1 cellular context compared by ENCODE assay signal in the genomic region with DNA sequence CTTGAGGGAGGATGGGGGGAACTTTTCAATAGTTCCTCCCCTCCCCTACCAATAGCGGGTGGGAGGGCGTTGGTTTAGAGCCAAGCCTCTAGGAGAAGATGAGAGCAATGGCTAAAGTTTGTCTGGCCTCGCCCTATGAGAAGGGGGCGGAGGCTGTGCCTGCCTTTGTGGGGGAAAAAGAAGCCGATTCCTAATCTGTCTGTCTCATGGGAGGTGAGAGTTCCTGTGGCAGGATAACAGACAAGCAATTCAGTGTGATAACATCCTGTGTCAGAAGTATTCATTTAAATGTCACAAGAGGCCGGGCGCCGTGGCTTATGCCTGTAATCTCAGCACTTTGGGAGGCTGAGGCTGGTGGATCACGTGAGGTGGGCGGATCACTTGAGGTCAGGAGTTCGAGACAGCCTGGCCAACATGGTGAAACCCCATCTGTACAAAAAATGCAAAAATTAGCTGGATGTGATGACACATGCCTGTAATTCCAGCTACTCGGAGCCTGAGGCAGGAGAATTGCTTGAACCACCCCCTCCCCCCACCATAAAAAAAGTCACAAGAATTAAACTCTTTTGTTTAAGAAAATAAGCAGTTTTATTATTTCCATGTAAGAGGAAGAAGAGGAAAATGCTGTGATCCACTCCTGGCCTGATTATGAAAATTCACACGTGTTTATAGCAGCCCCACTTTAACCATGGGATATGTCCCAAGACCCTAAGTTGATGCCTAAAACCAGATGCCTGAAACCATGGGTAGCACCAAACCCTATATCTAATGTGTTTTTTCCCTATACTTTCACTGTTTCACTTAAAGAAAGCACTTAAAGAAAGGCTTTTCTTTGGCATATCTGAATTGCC.
TF ChIP-seq lines count a peak whose summit lies in the region.

No MANE protein-coding gene starts in this region.

TF ChIP-seq in GM23338, 12 proteins besides CTCF, POLR2A, EP300 and RAD21 (continued from another document):
- TF ChIP-seq, protein P1, sequence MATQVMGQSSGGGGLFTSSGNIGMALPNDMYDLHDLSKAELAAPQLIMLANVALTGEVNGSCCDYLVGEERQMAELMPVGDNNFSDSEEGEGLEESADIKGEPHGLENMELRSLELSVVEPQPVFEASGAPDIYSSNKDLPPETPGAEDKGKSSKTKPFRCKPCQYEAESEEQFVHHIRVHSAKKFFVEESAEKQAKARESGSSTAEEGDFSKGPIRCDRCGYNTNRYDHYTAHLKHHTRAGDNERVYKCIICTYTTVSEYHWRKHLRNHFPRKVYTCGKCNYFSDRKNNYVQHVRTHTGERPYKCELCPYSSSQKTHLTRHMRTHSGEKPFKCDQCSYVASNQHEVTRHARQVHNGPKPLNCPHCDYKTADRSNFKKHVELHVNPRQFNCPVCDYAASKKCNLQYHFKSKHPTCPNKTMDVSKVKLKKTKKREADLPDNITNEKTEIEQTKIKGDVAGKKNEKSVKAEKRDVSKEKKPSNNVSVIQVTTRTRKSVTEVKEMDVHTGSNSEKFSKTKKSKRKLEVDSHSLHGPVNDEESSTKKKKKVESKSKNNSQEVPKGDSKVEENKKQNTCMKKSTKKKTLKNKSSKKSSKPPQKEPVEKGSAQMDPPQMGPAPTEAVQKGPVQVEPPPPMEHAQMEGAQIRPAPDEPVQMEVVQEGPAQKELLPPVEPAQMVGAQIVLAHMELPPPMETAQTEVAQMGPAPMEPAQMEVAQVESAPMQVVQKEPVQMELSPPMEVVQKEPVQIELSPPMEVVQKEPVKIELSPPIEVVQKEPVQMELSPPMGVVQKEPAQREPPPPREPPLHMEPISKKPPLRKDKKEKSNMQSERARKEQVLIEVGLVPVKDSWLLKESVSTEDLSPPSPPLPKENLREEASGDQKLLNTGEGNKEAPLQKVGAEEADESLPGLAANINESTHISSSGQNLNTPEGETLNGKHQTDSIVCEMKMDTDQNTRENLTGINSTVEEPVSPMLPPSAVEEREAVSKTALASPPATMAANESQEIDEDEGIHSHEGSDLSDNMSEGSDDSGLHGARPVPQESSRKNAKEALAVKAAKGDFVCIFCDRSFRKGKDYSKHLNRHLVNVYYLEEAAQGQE (IDR thresholded peaks at IDR 0.05; ENCODE audit: unreplicated experiment), result no peak
- no peak for TF ChIP-seq CREB1 (CRISPR knock-in tag; IDR thresholded peaks at IDR 0.05; ENCODE audit: low read depth)
- TF ChIP-seq, protein P2, sequence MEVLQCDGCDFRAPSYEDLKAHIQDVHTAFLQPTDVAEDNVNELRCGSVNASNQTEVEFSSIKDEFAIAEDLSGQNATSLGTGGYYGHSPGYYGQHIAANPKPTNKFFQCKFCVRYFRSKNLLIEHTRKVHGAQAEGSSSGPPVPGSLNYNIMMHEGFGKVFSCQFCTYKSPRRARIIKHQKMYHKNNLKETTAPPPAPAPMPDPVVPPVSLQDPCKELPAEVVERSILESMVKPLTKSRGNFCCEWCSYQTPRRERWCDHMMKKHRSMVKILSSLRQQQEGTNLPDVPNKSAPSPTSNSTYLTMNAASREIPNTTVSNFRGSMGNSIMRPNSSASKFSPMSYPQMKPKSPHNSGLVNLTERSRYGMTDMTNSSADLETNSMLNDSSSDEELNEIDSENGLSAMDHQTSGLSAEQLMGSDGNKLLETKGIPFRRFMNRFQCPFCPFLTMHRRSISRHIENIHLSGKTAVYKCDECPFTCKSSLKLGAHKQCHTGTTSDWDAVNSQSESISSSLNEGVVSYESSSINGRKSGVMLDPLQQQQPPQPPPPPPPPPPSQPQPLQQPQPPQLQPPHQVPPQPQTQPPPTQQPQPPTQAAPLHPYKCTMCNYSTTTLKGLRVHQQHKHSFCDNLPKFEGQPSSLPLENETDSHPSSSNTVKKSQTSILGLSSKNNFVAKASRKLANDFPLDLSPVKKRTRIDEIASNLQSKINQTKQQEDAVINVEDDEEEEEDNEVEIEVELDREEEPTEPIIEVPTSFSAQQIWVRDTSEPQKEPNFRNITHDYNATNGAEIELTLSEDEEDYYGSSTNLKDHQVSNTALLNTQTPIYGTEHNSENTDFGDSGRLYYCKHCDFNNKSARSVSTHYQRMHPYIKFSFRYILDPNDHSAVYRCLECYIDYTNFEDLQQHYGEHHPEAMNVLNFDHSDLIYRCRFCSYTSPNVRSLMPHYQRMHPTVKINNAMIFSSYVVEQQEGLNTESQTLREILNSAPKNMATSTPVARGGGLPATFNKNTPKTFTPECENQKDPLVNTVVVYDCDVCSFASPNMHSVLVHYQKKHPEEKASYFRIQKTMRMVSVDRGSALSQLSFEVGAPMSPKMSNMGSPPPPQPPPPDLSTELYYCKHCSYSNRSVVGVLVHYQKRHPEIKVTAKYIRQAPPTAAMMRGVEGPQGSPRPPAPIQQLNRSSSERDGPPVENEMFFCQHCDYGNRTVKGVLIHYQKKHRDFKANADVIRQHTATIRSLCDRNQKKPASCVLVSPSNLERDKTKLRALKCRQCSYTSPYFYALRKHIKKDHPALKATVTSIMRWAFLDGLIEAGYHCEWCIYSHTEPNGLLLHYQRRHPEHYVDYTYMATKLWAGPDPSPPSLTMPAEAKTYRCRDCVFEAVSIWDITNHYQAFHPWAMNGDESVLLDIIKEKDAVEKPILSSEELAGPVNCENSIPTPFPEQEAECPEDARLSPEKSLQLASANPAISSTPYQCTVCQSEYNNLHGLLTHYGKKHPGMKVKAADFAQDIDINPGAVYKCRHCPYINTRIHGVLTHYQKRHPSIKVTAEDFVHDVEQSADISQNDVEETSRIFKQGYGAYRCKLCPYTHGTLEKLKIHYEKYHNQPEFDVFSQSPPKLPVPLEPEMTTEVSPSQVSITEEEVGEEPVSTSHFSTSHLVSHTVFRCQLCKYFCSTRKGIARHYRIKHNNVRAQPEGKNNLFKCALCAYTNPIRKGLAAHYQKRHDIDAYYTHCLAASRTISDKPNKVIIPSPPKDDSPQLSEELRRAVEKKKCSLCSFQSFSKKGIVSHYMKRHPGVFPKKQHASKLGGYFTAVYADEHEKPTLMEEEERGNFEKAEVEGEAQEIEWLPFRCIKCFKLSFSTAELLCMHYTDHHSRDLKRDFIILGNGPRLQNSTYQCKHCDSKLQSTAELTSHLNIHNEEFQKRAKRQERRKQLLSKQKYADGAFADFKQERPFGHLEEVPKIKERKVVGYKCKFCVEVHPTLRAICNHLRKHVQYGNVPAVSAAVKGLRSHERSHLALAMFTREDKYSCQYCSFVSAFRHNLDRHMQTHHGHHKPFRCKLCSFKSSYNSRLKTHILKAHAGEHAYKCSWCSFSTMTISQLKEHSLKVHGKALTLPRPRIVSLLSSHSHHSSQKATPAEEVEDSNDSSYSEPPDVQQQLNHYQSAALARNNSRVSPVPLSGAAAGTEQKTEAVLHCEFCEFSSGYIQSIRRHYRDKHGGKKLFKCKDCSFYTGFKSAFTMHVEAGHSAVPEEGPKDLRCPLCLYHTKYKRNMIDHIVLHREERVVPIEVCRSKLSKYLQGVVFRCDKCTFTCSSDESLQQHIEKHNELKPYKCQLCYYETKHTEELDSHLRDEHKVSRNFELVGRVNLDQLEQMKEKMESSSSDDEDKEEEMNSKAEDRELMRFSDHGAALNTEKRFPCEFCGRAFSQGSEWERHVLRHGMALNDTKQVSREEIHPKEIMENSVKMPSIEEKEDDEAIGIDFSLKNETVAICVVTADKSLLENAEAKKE (CRISPR knock-in tag; IDR thresholded peaks at IDR 0.05), result no peak
- TF ChIP-seq, protein P3, sequence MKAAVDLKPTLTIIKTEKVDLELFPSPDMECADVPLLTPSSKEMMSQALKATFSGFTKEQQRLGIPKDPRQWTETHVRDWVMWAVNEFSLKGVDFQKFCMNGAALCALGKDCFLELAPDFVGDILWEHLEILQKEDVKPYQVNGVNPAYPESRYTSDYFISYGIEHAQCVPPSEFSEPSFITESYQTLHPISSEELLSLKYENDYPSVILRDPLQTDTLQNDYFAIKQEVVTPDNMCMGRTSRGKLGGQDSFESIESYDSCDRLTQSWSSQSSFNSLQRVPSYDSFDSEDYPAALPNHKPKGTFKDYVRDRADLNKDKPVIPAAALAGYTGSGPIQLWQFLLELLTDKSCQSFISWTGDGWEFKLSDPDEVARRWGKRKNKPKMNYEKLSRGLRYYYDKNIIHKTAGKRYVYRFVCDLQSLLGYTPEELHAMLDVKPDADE (IDR thresholded peaks at IDR 0.05), result no peak
